ENCODE assay signal across 22 cellular contexts in genomic region chr15:58597943-58598828, GRCh38.
DNase-seq lines count a peak whose midpoint lies in the region; ATAC-seq, FAIRE-seq and TF ChIP-seq lines count a peak whose summit lies in the region.
"Had no signal": no experiment of that assay in that cellular context is flagged by ENCODE, and none has a peak within 500 bp of the region (broad histone marks: within the 10 kb centered on the region; RNA-seq: fewer than 3 reads in every experiment).

No MANE protein-coding gene starts in this region.

- peaks cover 25 to 37% (median 35%) of the 10 kb centered on the region in 4 donors for H3K4me1 Mint-ChIP-seq in CD4-positive, CD25-positive, alpha-beta regulatory T cell
- H3K4me1 Mint-ChIP-seq in endodermal cell (peaks cover 11% of the 10 kb centered on the region), natural killer cell (peaks cover 13 to 22% of the 10 kb centered on the region in 2 donors)
- peaks cover 33% of the 10 kb centered on the region for H3K4me1 Mint-ChIP-seq in activated CD8-positive, alpha-beta memory T cell treated with anti-CD3 and anti-CD28 coated beads, Interleukin-2, amount 10 ng/mL, durations not matched to agents 7 days and 5 days
- H3K4me1 Mint-ChIP-seq: brain had no signal

- no peaks in the 10 kb centered on the region for H3K27me3 Mint-ChIP-seq in CD4-positive, CD25-positive, alpha-beta regulatory T cell
- no peaks in the 10 kb centered on the region for H3K27me3 Mint-ChIP-seq in endodermal cell (ENCODE audit: insufficient read depth)
- no peaks in the 10 kb centered on the region for H3K27me3 Mint-ChIP-seq in natural killer cell (ENCODE audit: low read depth in 2 of 2)
- H3K27me3 Mint-ChIP-seq in activated CD8-positive, alpha-beta memory T cell treated with anti-CD3 and anti-CD28 coated beads, Interleukin-2, amount 10 ng/mL, durations not matched to agents 7 days and 5 days: no peaks in the 10 kb centered on the region
- H3K27me3 Mint-ChIP-seq: brain; naive thymus-derived CD8-positive, alpha-beta T cell had no signal

- peak overlapping the region in 1 of 3 donors; percentile 76 for H3K27ac Mint-ChIP-seq in CD4-positive, CD25-positive, alpha-beta regulatory T cell
- H3K27ac Mint-ChIP-seq in endodermal cell (peak overlapping the region; percentile 70), natural killer cell (peak overlapping the region; percentile 93 to 95)
- no peak overlapping the region for H3K27ac Mint-ChIP-seq in activated CD8-positive, alpha-beta memory T cell treated with anti-CD3 and anti-CD28 coated beads, Interleukin-2, amount 10 ng/mL, durations not matched to agents 7 days and 5 days

- H3K27ac ChIP-seq in CD4-positive, CD25-positive, alpha-beta regulatory T cell (ENCODE audit: insufficient read depth, low read length, poor library complexity, severe bottlenecking): peak overlapping the region; percentile 33
- H3K27ac ChIP-seq in endodermal cell (ENCODE audit: low read depth, low read length) (peak overlapping the region; percentile 21), substantia nigra (ENCODE audit: low read depth, low read length, poor library complexity, severe bottlenecking) (no peak overlapping the region)
- H3K27ac ChIP-seq: psoas muscle had no signal

- no peak overlapping the region for H3K4me3 Mint-ChIP-seq in CD4-positive, CD25-positive, alpha-beta regulatory T cell
- H3K4me3 Mint-ChIP-seq in endodermal cell (no peak overlapping the region), natural killer cell (peak overlapping the region; percentile 53)
- no peak overlapping the region for H3K4me3 Mint-ChIP-seq in activated CD8-positive, alpha-beta memory T cell treated with anti-CD3 and anti-CD28 coated beads, Interleukin-2, amount 10 ng/mL, durations not matched to agents 7 days and 5 days
- H3K4me3 Mint-ChIP-seq: brain had no signal

- intact Hi-C loops in natural killer cell (cut with micrococcal nuclease): loop anchor here (5.0 kb wide), 1 partner anchor 126 kb away; no protein-coding TSS in a partner anchor

- CTCF ChIA-PET in activated CD8-positive, alpha-beta memory T cell treated with anti-CD3 and anti-CD28 coated beads, Interleukin-2, amount 10 ng/mL, durations not matched to agents 7 days and 5 days (lab: Charles Lee): interaction anchor here (0.5 to 1.1 kb wide), 2 partner anchors 14 to 100 kb away, joined by 3 read pairs; no protein-coding TSS in a partner anchor

- H3K36me3 ChIP-seq in CD4-positive, CD25-positive, alpha-beta regulatory T cell (ENCODE audit: control insufficient read depth, insufficient read depth, low read length): peaks cover 29% of the 10 kb centered on the region
- H3K36me3 ChIP-seq in endodermal cell (ENCODE audit: control insufficient read depth, insufficient read depth, low read length): peaks cover 67% of the 10 kb centered on the region

- H3K9ac ChIP-seq in endodermal cell (ENCODE audit: extremely low read depth, low read length, poor library complexity, severe bottlenecking): no peak overlapping the region

- peaks cover 0 to 4% (median 0%) of the 10 kb centered on the region in 7 donors for H3K9me3 Mint-ChIP-seq in CD4-positive, CD25-positive, alpha-beta regulatory T cell
- no peaks in the 10 kb centered on the region for H3K9me3 Mint-ChIP-seq in endodermal cell
- no peaks in the 10 kb centered on the region for H3K9me3 Mint-ChIP-seq in natural killer cell
- no peaks in the 10 kb centered on the region for H3K9me3 Mint-ChIP-seq in activated CD8-positive, alpha-beta memory T cell treated with anti-CD3 and anti-CD28 coated beads, Interleukin-2, amount 10 ng/mL, durations not matched to agents 7 days and 5 days (ENCODE audit: low read depth)
- H3K9me3 Mint-ChIP-seq: activated naive CD4-positive, alpha-beta T cell treated with anti-CD3 and anti-CD28 coated beads, Interleukin-2, amount 50 U/mL, for 72 hours; naive thymus-derived CD8-positive, alpha-beta T cell had no signal

- no peak for DNase-seq in CD4-positive, CD25-positive, alpha-beta regulatory T cell
- DNase-seq in GM18507 (ENCODE audit: extremely low spot score, insufficient read length, low read depth) (no peak), endodermal cell (peak; percentile 78), natural killer cell (no peak), substantia nigra (lab: John Stamatoyannopoulos, UW) (no peak), NCI-H2081 (lab: John Stamatoyannopoulos, UW) (no peak)
- no peak for DNase-seq in activated CD8-positive, alpha-beta memory T cell treated with anti-CD3 and anti-CD28 coated beads, Interleukin-2, amount 10 ng/mL, durations not matched to agents 7 days and 5 days
- DNase-seq: activated CD4-positive, alpha-beta T cell treated with anti-CD3 and anti-CD28 coated beads, Interleukin-2, amount 50 U/mL, for 4 hours; activated T-cell treated with anti-CD3 and anti-CD28 coated beads, Interleukin-2, amount 50 U/mL, for 1 hour; foreskin melanocyte; GF-D8; naive thymus-derived CD8-positive, alpha-beta T cell; NCI-H146; psoas muscle; RPMI8226; stimulated activated CD4-positive, alpha-beta T cell treated with anti-CD3 and anti-CD28 coated beads, Interleukin-4, amount 100 ng/mL, for 4 hours had no signal

- no peaks in the 10 kb centered on the region for H3K4me1 ChIP-seq in CD4-positive, CD25-positive, alpha-beta regulatory T cell (ENCODE audit: control insufficient read depth, insufficient read depth, low read length, poor library complexity, severe bottlenecking)
- H3K4me1 ChIP-seq in endodermal cell (ENCODE audit: control insufficient read depth, insufficient read depth, low read length): peaks cover 16% of the 10 kb centered on the region
- H3K4me1 ChIP-seq: psoas muscle had no signal

- peak; percentile 27 for TF ChIP-seq CTCF in endodermal cell (conservative IDR thresholded peaks at IDR 0.05)
- no peak for TF ChIP-seq CTCF in natural killer cell (IDR thresholded peaks at IDR 0.05)

- no peaks in the 10 kb centered on the region for H3K9me3 ChIP-seq in CD4-positive, CD25-positive, alpha-beta regulatory T cell (ENCODE audit: control insufficient read depth in 2 of 2, low read length in 2 of 2)
- no peaks in the 10 kb centered on the region for H3K9me3 ChIP-seq in endodermal cell (ENCODE audit: control insufficient read depth, low read length)
- H3K9me3 ChIP-seq: psoas muscle had no signal

- WGBS in endodermal cell (ENCODE audit: insufficient coverage in 1 of 2, insufficient read length in 1 of 2), 2 experiments: 35 to 79% methylated on average over 2 to 3 of the region's 4 CpGs

- peaks cover 45% of the 10 kb centered on the region for H3K36me3 Mint-ChIP-seq in CD4-positive, CD25-positive, alpha-beta regulatory T cell
- H3K36me3 Mint-ChIP-seq in endodermal cell (ENCODE audit: low read depth) (peaks cover 50% of the 10 kb centered on the region), natural killer cell (no peaks in the 10 kb centered on the region)
- H3K36me3 Mint-ChIP-seq in activated CD8-positive, alpha-beta memory T cell treated with anti-CD3 and anti-CD28 coated beads, Interleukin-2, amount 10 ng/mL, durations not matched to agents 7 days and 5 days: peaks cover 53% of the 10 kb centered on the region

- H3K27me3 ChIP-seq in CD4-positive, CD25-positive, alpha-beta regulatory T cell (ENCODE audit: control insufficient read depth, insufficient read depth, low read length): no peaks in the 10 kb centered on the region
- H3K27me3 ChIP-seq in endodermal cell (ENCODE audit: control insufficient read depth, insufficient read depth, low read length, poor library complexity, severe bottlenecking): no peaks in the 10 kb centered on the region

- no peak overlapping the region for H3K4me3 ChIP-seq in CD4-positive, CD25-positive, alpha-beta regulatory T cell (ENCODE audit: low read depth, low read length)
- peak overlapping the region; percentile 0 for H3K4me3 ChIP-seq in endodermal cell (ENCODE audit: low read length)
- H3K4me3 ChIP-seq: lung, psoas muscle, smooth muscle cell had no signal

- ATAC-seq in CD4-positive, CD25-positive, alpha-beta regulatory T cell (ENCODE audit: low read depth in 2 of 2): no peak
- ATAC-seq in natural killer cell (peak; percentile 86 to 94 (median 88)), HG02610 (IDR thresholded peaks at IDR 0.05; ENCODE audit: unreplicated experiment) (no peak)
- no peak for ATAC-seq in activated CD8-positive, alpha-beta memory T cell treated with anti-CD3 and anti-CD28 coated beads, Interleukin-2, amount 10 ng/mL, durations not matched to agents 7 days and 5 days
- ATAC-seq: activated naive CD4-positive, alpha-beta T cell treated with anti-CD3 and anti-CD28 coated beads, Interleukin-2, amount 50 U/mL, for 72 hours; naive thymus-derived CD8-positive, alpha-beta T cell; psoas muscle had no signal

- FAIRE-seq in GM18507 (lab: Jason Lieb, UNC): peak; percentile 21
- FAIRE-seq: GM12892 had no signal

Comparison
In these comparisons a context has a peak if more than half of its experiments do, and no peak if none do; other contexts are left out.
1. ATAC-seq: peak in natural killer cell (3 of 3); none in CD4-positive, CD25-positive, alpha-beta regulatory T cell (0 of 2), HG02610 (single experiment) and activated CD8-positive, alpha-beta memory T cell treated with anti-CD3 and anti-CD28 coated beads, Interleukin-2, amount 10 ng/mL, durations not matched to agents 7 days and 5 days (single experiment).